In the genomic region with DNA sequence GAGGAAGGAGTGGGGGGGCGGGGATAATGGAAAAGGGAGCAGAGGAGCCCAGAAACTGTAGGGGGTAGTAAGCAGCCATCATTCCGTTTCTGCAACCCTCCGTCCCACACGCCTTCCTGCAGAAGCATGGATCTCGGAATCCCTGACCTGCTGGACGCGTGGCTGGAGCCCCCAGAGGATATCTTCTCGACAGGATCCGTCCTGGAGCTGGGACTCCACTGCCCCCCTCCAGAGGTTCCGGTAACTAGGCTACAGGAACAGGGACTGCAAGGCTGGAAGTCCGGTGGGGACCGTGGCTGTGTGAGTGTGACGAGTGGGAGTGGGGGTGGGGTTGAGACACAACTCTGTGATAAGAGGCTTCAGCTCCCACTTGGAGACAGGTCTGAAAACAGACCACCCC, we compare ENCODE assay signal across 7 cellular contexts. TPM values are rescaled to one million over a fixed set of nuclear protein-coding genes. Genes with fewer than 3 reads are reported as not detected.
A peak's percentile ranks its signal among the peaks of the same experiment; 100 is the strongest.
DNase-seq lines count a peak whose midpoint lies in the region; ATAC-seq and TF ChIP-seq lines count a peak whose summit lies in the region.

No MANE protein-coding gene starts in this region.

- DNase-seq in HCT116 (ENCODE audit: low read depth, low spot score), result no peak
- DNase-seq in T-cell, result no peak
- DNase-seq in glutamatergic neuron, result no peak
- DNase-seq in foreskin keratinocyte, result no peak
- no peak for DNase-seq in dermis blood vessel endothelial cell
- no peak for DNase-seq in GM10266 (ENCODE audit: extremely low spot score)

- H3K27ac ChIP-seq in HCT116 (ENCODE audit: low read depth, low read length) (peak overlapping the region; percentile 90; the same call in 1 of the 2 replicates), skeletal muscle tissue (ENCODE audit: low read depth, low read length) (peak overlapping the region; percentile 90), foreskin keratinocyte (no peak overlapping the region)

- H4K20me1 ChIP-seq in HCT116 (ENCODE audit: insufficient read depth), result no peaks in the 10 kb centered on the region

- peaks cover 8% of the 10 kb centered on the region; the same call in 1 of the 2 replicates for H3K79me2 ChIP-seq in HCT116 (ENCODE audit: insufficient read depth, low read length)

- H3K9me3 Mint-ChIP-seq in T-cell (no peaks in the 10 kb centered on the region), glutamatergic neuron (ENCODE audit: unreplicated experiment) (peaks cover 13% of the 10 kb centered on the region)

- TF ChIP-seq CTCF in HCT116 (IDR thresholded peaks at IDR 0.05 in 2 of 3, conservative IDR thresholded peaks at IDR 0.05 in 1 of 3; ENCODE audit: borderline replicate concordance in 1 of 3, insufficient read depth in 1 of 3, low read depth in 2 of 3, low read length in 2 of 3), result no peak
- TF ChIP-seq CTCF in glutamatergic neuron (IDR thresholded peaks at IDR 0.05; ENCODE audit: partially characterized antibody, unreplicated experiment), result no peak
- TF ChIP-seq CTCF in foreskin keratinocyte (conservative IDR thresholded peaks at IDR 0.05), result no peak
- TF ChIP-seq CTCF in GM10266 (IDR thresholded peaks at IDR 0.05; ENCODE audit: control insufficient read depth, insufficient read depth, low read depth, missing control alignments), result no peak

- peak overlapping the region; percentile 68 to 79 for H3K4me3 ChIP-seq in HCT116 (replicated peaks in 1 of 2; ENCODE audit: low read depth in 1 of 2, low read length in 2 of 2)
- peak overlapping the region; percentile 70 to 93 (median 83) for H3K4me3 ChIP-seq in skeletal muscle tissue (ENCODE audit: low read length in 3 of 3)

- H3K9me3 ChIP-seq in HCT116 (ENCODE audit: control insufficient read depth in 1 of 2, insufficient read depth in 1 of 2, low read depth in 1 of 2, low read length in 2 of 2), result no peaks in the 10 kb centered on the region
- no peaks in the 10 kb centered on the region for H3K9me3 ChIP-seq in skeletal muscle tissue (ENCODE audit: control insufficient read depth in 3 of 3, low read length in 3 of 3)

- RAD21 ChIA-PET in HCT116 (lab: Charles Lee; ENCODE audit: low non-redundant PET in 1 of 2, low total read pairs in 2 of 2, uncharacterized antibody in 2 of 2, unreplicated experiment in 2 of 2), result no interaction called here

- H3K27me3 Mint-ChIP-seq in T-cell (no peaks in the 10 kb centered on the region), glutamatergic neuron (ENCODE audit: unreplicated experiment) (peaks cover 18% of the 10 kb centered on the region)

- H3K4me2 ChIP-seq in HCT116 (ENCODE audit: low read length), result peak overlapping the region; percentile 97

- H3K4me3 Mint-ChIP-seq in T-cell, result peak overlapping the region in 2 of 3 donors; percentile 24 to 92
- H3K4me3 Mint-ChIP-seq in glutamatergic neuron (ENCODE audit: unreplicated experiment), result peak overlapping the region; percentile 97

- TF ChIP-seq RAD21 in HCT116 (IDR thresholded peaks at IDR 0.05; ENCODE audit: low read depth), result no peak

- no peak overlapping the region for H2AFZ ChIP-seq in HCT116 (ENCODE audit: low read depth, low read length, poor library complexity, severe bottlenecking)

- no peak for TF ChIP-seq POLR2A in HCT116 (IDR thresholded peaks at IDR 0.05; ENCODE audit: borderline replicate concordance, extremely low read depth, insufficient read depth, insufficient read length)

- H3K27ac Mint-ChIP-seq in T-cell (peak overlapping the region; percentile 97 to 98), glutamatergic neuron (ENCODE audit: unreplicated experiment) (peak overlapping the region; percentile 98)

- H3K36me3 Mint-ChIP-seq in T-cell (no peaks in the 10 kb centered on the region), glutamatergic neuron (ENCODE audit: unreplicated experiment) (no peaks in the 10 kb centered on the region)

- peaks cover 40 to 64% (median 51%) of the 10 kb centered on the region in 3 donors for H3K4me1 Mint-ChIP-seq in T-cell
- H3K4me1 Mint-ChIP-seq in glutamatergic neuron (ENCODE audit: low read depth, unreplicated experiment), result peaks cover 15% of the 10 kb centered on the region

- CTCF ChIA-PET in HCT116 (lab: Charles Lee), result interaction anchor here (1.1 to 2.3 kb wide), 2 partner anchors 9 kb away, joined by 3 to 13 read pairs; partner anchors contain the start of gene JTB
- CTCF ChIA-PET in T-cell (lab: Charles Lee), result interaction anchor here in 1 of 2 donors (1.5 to 3.8 kb wide), 4 partner anchors 9 to 23 kb away, joined by 9 to 23 read pairs (median 10); partner anchors contain the start of genes CRTC2, DENND4B, JTB and RAB13

- peak overlapping the region; percentile 94 for H3K9ac ChIP-seq in HCT116 (ENCODE audit: low read length)
- peak overlapping the region; percentile 80 to 94 (median 92) for H3K9ac ChIP-seq in skeletal muscle tissue (ENCODE audit: low read depth in 1 of 3, low read length in 3 of 3)

- H3K36me3 ChIP-seq in HCT116 (ENCODE audit: control insufficient read depth in 1 of 2, insufficient read depth in 2 of 2, low read length in 2 of 2) (no peaks in the 10 kb centered on the region), skeletal muscle tissue (ENCODE audit: control insufficient read depth in 3 of 3, insufficient read depth in 3 of 3, low read length in 3 of 3) (peaks cover 0 to 10% (median 8%) of the 10 kb centered on the region in 3 donors)

- no peaks in the 10 kb centered on the region for H3K27me3 ChIP-seq in HCT116 (ENCODE audit: insufficient read depth, low read length)
- no peaks in the 10 kb centered on the region for H3K27me3 ChIP-seq in skeletal muscle tissue (ENCODE audit: control insufficient read depth in 3 of 3, insufficient read depth in 3 of 3, low read length in 3 of 3)
- no peaks in the 10 kb centered on the region for H3K27me3 ChIP-seq in foreskin keratinocyte

- ATAC-seq in HCT116 (no peak), T-cell (replicated peaks in 1 of 4) (no peak), foreskin keratinocyte (no peak)

- POLR2A ChIA-PET in HCT116 (lab: Charles Lee), result interaction anchor here (1.3 to 3.3 kb wide), 5 partner anchors 9 to 334 kb away, joined by 4 to 38 read pairs (median 10); partner anchors contain the start of genes CHTOP, JTB, RAB13 and RPS27
- POLR2A ChIA-PET in T-cell (lab: Charles Lee), result interaction anchor here (0.5 to 2.2 kb wide), 6 partner anchors 9 to 193 kb away, joined by 4 to 8 read pairs (median 6); partner anchors contain the start of genes JTB (in 2 of the 2) and SLC27A3 (in 1 of the 2)

- H3K4me1 ChIP-seq in HCT116 (ENCODE audit: control insufficient read depth in 1 of 2, insufficient read depth in 2 of 2, low read length in 2 of 2), result peaks cover 18 to 43% of the 10 kb centered on the region in 2 experiments
- H3K4me1 ChIP-seq in skeletal muscle tissue (ENCODE audit: control insufficient read depth in 3 of 3, insufficient read depth in 3 of 3, low read length in 3 of 3), result peaks cover 24 to 37% (median 30%) of the 10 kb centered on the region in 3 donors
- H3K4me1 ChIP-seq in foreskin keratinocyte, result peaks cover 7% of the 10 kb centered on the region

- BruUV-seq in HCT116 (replicated peaks; lab: Mats Ljungman, UMichigan), result no TSS peak

- no peaks in the 10 kb centered on the region for H3K9me2 ChIP-seq in HCT116 (ENCODE audit: insufficient read depth)

- intact Hi-C loops in HCT116 (cut with micrococcal nuclease), result loop anchor here (5.0 kb wide), 1 partner anchor 171 kb away; no protein-coding TSS in a partner anchor

TF ChIP-seq in HCT116, 20 proteins besides CTCF, POLR2A, EP300 and RAD21 (continues in another document):
- no peak for TF ChIP-seq SIN3A (IDR thresholded peaks at IDR 0.05; ENCODE audit: low read depth)
- no peak for TF ChIP-seq JUND (IDR thresholded peaks at IDR 0.05)
- no peak for TF ChIP-seq ATF3 (IDR thresholded peaks at IDR 0.05)
- no peak for TF ChIP-seq ELF1 (IDR thresholded peaks at IDR 0.05; ENCODE audit: borderline replicate concordance, low read depth)
- no peak for TF ChIP-seq ZNF274 (IDR thresholded peaks at IDR 0.05; ENCODE audit: low read depth, low read length)
- TF ChIP-seq POLR2AphosphoS5 (IDR thresholded peaks at IDR 0.05; ENCODE audit: low read depth, low read length), result no peak
- no peak for TF ChIP-seq CEBPB (IDR thresholded peaks at IDR 0.05; ENCODE audit: low read depth)

RNA-seq across cellular contexts. Expression of gene CREB3L4, which starts 0.7 kb away (rescaled TPM):
- total RNA-seq in HCT116 (2021; ENCODE audit: unreplicated experiment) (15.3 TPM), T-cell (1 to 10 TPM; 3.3 to 9.0 (median 6.3) TPM), glutamatergic neuron (ENCODE audit: unreplicated experiment) (14.3 TPM), skeletal muscle tissue (8.9 TPM), foreskin keratinocyte (9.8 and 11.5 TPM in 2 replicates), dermis blood vessel endothelial cell (11.0 and 13.1 TPM in 2 replicates)
- polyA plus RNA-seq in HCT116 (2012), result 17.8 and 19.1 TPM in 2 replicates
- 9.3 and 9.8 TPM in 2 replicates for polyA plus RNA-seq in foreskin keratinocyte

RNA-seq across cellular contexts. Expression of gene SLC39A1, which starts 5.1 kb away (rescaled TPM):
- total RNA-seq in HCT116 (2021; ENCODE audit: unreplicated experiment), result 51.5 TPM
- 52.2 and 57.3 TPM in 2 replicates for polyA plus RNA-seq in HCT116 (2012)
- 10 to 100 TPM; 15.1 to 22.0 (median 16.4) TPM for total RNA-seq in T-cell
- 28.1 TPM for total RNA-seq in glutamatergic neuron (ENCODE audit: unreplicated experiment)
- 40.2 TPM for total RNA-seq in skeletal muscle tissue
- total RNA-seq in foreskin keratinocyte, result 101 and 118 TPM in 2 replicates
- 97.2 and 122 TPM in 2 replicates for polyA plus RNA-seq in foreskin keratinocyte
- 153 and 161 TPM in 2 replicates for total RNA-seq in dermis blood vessel endothelial cell

RNA-seq across cellular contexts. Expression of gene JTB, which starts 9.1 kb away (rescaled TPM):
- total RNA-seq in HCT116 (2021; ENCODE audit: unreplicated experiment) (123 TPM), T-cell (100 to 1,000 TPM in 3 of 5 donors, 10 to 100 TPM in 2; 90.4 to 137 (median 129) TPM), glutamatergic neuron (ENCODE audit: unreplicated experiment) (48.6 TPM), skeletal muscle tissue (87.2 TPM), foreskin keratinocyte (103 and 107 TPM in 2 replicates), dermis blood vessel endothelial cell (139 and 198 TPM in 2 replicates)
- 99.5 and 119 TPM in 2 replicates for polyA plus RNA-seq in HCT116 (2012)
- 133 and 138 TPM in 2 replicates for polyA plus RNA-seq in foreskin keratinocyte

RNA-seq across cellular contexts. Expression of gene CRTC2, which starts 10.0 kb away (rescaled TPM):
- total RNA-seq in HCT116 (2021; ENCODE audit: unreplicated experiment) (33.8 TPM), T-cell (100 to 1,000 TPM; 108 to 153 (median 122) TPM), glutamatergic neuron (ENCODE audit: unreplicated experiment) (47.3 TPM), skeletal muscle tissue (3.1 TPM), foreskin keratinocyte (15.1 and 16.9 TPM in 2 replicates), dermis blood vessel endothelial cell (3.7 and 7.5 TPM in 2 replicates)
- polyA plus RNA-seq in HCT116 (2012), result 36.1 TPM in 2 replicates
- 26.8 and 29.4 TPM in 2 replicates for polyA plus RNA-seq in foreskin keratinocyte

RNA-seq across cellular contexts. Expression of gene RAB13, which starts 17.7 kb away (rescaled TPM):
- total RNA-seq in HCT116 (2021; ENCODE audit: unreplicated experiment), result 93.6 TPM
- 86.0 and 107 TPM in 2 replicates for polyA plus RNA-seq in HCT116 (2012)
- total RNA-seq in T-cell, result 1 to 10 TPM in 4 of 5 donors, under 1 TPM in 1; 0.91 to 3.6 (median 2.6) TPM
- 29.9 TPM for total RNA-seq in glutamatergic neuron (ENCODE audit: unreplicated experiment)
- total RNA-seq in skeletal muscle tissue, result 18.3 TPM
- total RNA-seq in foreskin keratinocyte, result 61.1 and 69.9 TPM in 2 replicates
- 113 and 117 TPM in 2 replicates for polyA plus RNA-seq in foreskin keratinocyte
- total RNA-seq in dermis blood vessel endothelial cell, result 104 and 112 TPM in 2 replicates
